ENCODE assay signal across 26 cellular contexts in the genomic region with DNA sequence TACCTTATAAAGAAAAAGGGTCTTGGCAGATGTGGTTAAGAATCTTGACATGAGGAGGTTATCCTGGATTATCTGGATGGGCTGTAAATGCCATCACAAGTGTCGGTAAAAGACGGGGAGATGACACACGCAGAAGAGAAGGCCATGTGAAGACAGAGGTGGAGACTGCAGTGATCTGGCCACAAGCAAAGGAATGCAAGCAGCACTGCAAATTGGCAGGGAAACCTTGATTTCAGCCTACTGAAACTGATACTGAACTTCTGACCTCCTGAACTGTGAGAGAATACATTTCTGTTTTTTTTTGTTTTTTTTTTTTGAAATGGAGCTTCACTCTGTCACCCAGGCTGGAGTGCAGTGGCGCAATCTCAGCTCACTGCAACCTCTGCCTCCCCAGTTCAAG.
DNase-seq lines count a peak whose midpoint lies in the region; ATAC-seq and TF ChIP-seq lines count a peak whose summit lies in the region.
"Had no signal": no experiment of that assay in that cellular context is flagged by ENCODE, and none has a peak within 500 bp of the region (broad histone marks: within the 10 kb centered on the region; RNA-seq: fewer than 3 reads in every experiment).

No MANE protein-coding gene starts in this region.

- peak overlapping the region; percentile 10 for H3K4me3 Mint-ChIP-seq in nephron progenitor cell
- H3K4me3 Mint-ChIP-seq: activated naive CD8-positive, alpha-beta T cell had no signal

- H2AFZ ChIP-seq in GM23248 (peak overlapping the region; percentile 80), OCI-LY3 (ENCODE audit: low read depth, low read length) (no peak overlapping the region)

- 94 to 97% methylated on average over 4 of the region's 4 CpGs for WGBS in GM23248 (ENCODE audit: low coverage in 1 of 2, low lambda C conversion rate in 2 of 2, missing lambda C conversion rate in 2 of 2), 2 experiments

- peak overlapping the region; percentile 91 for H3K27ac ChIP-seq in GM23248
- H3K27ac ChIP-seq in OCI-LY3 (ENCODE audit: low read length): peak overlapping the region; percentile 79
- H3K27ac ChIP-seq: BLaER1 treated with 17β-estradiol and CSF1 and Interleukin-3, amounts not matched to agents 10 nM and 100 nM; breast epithelium; pancreas; stomach; VCaP had no signal

- TF ChIP-seq CTCF in OCI-LY3 (IDR thresholded peaks at IDR 0.05; ENCODE audit: low read depth, low read length): no peak
- no peak for TF ChIP-seq CTCF in nephron progenitor cell (IDR thresholded peaks at IDR 0.05)
- no peak for TF ChIP-seq CTCF in foreskin fibroblast (IDR thresholded peaks at IDR 0.05; ENCODE audit: low read depth, low read length)

- peaks cover 13% of the 10 kb centered on the region for H3K27me3 Mint-ChIP-seq in nephron progenitor cell (ENCODE audit: low read depth, poor library complexity)

- peak overlapping the region; percentile 73 for H3K4me3 ChIP-seq in GM23248
- H3K4me3 ChIP-seq in OCI-LY3 (ENCODE audit: low read length): peak overlapping the region; percentile 67
- no peak overlapping the region for H3K4me3 ChIP-seq in foreskin fibroblast (ENCODE audit: low read depth in 1 of 2, low read length in 2 of 2)
- H3K4me3 ChIP-seq: BLaER1 treated with 17β-estradiol and CSF1 and Interleukin-3, amounts not matched to agents 10 nM and 100 nM had no signal

- peaks cover 32% of the 10 kb centered on the region for H3K4me1 ChIP-seq in GM23248 (ENCODE audit: insufficient read depth)
- peaks cover 45% of the 10 kb centered on the region for H3K4me1 ChIP-seq in OCI-LY3 (ENCODE audit: low read length)
- H3K4me1 ChIP-seq: breast epithelium, pancreas had no signal

- no peaks in the 10 kb centered on the region for H3K36me3 ChIP-seq in GM23248 (ENCODE audit: low read depth)
- peaks cover 2% of the 10 kb centered on the region for H3K36me3 ChIP-seq in OCI-LY3 (replicated peaks; ENCODE audit: low read depth, low read length)
- H3K36me3 ChIP-seq: BLaER1 treated with 17β-estradiol and CSF1 and Interleukin-3, amounts not matched to agents 10 nM and 100 nM; breast epithelium; pancreas; stomach had no signal

- H3K9me3 ChIP-seq in GM23248 (ENCODE audit: low read depth) (no peaks in the 10 kb centered on the region), OCI-LY3 (ENCODE audit: insufficient read depth, low read length) (peaks cover 3% of the 10 kb centered on the region; the same call in 1 of the 2 replicates)
- H3K9me3 ChIP-seq: pancreas, stomach had no signal

- no peak overlapping the region for H3K27ac Mint-ChIP-seq in nephron progenitor cell
- H3K27ac Mint-ChIP-seq: activated naive CD8-positive, alpha-beta T cell had no signal

- H3K27me3 ChIP-seq in GM23248 (replicated peaks; ENCODE audit: insufficient read depth) (no peaks in the 10 kb centered on the region), OCI-LY3 (ENCODE audit: low read depth, low read length) (no peaks in the 10 kb centered on the region; the same call in 1 of the 2 replicates)
- H3K27me3 ChIP-seq: BLaER1 treated with 17β-estradiol and CSF1 and Interleukin-3, amounts not matched to agents 10 nM and 100 nM; breast epithelium; pancreas; stomach had no signal

- peaks cover 43% of the 10 kb centered on the region for H3K4me1 Mint-ChIP-seq in nephron progenitor cell

- H3K4me2 ChIP-seq in GM23248 (ENCODE audit: unreplicated experiment) (peak overlapping the region; percentile 86), OCI-LY3 (ENCODE audit: low read length) (peak overlapping the region; percentile 87)
- H3K4me2 ChIP-seq: BLaER1 treated with 17β-estradiol and CSF1 and Interleukin-3, amounts not matched to agents 10 nM and 100 nM had no signal

- H3F3A ChIP-seq in GM23248 (ENCODE audit: insufficient read depth): peaks cover 11% of the 10 kb centered on the region

- H4K20me1 ChIP-seq in GM23248 (ENCODE audit: insufficient read depth) (no peaks in the 10 kb centered on the region), OCI-LY3 (ENCODE audit: insufficient read depth, low read length) (no peaks in the 10 kb centered on the region)
- H4K20me1 ChIP-seq: BLaER1 treated with 17β-estradiol and CSF1 and Interleukin-3, amounts not matched to agents 10 nM and 100 nM had no signal

- H3K9ac ChIP-seq in GM23248 (peak overlapping the region; percentile 86), OCI-LY3 (ENCODE audit: low read length) (peak overlapping the region; percentile 41; the same call in 1 of the 2 replicates)
- H3K9ac ChIP-seq: BLaER1 treated with 17β-estradiol and CSF1 and Interleukin-3, amounts not matched to agents 10 nM and 100 nM had no signal

- peaks cover 10% of the 10 kb centered on the region for H3K36me3 Mint-ChIP-seq in nephron progenitor cell (ENCODE audit: low read depth)
- H3K36me3 Mint-ChIP-seq: activated naive CD8-positive, alpha-beta T cell had no signal

- in situ Hi-C loops in GM23248 (cut with MboI): no loop called here

- ATAC-seq in GM21619 (IDR thresholded peaks at IDR 0.05; ENCODE audit: unreplicated experiment): no peak
- no peak for ATAC-seq in HG03469 (IDR thresholded peaks at IDR 0.05; ENCODE audit: unreplicated experiment)
- ATAC-seq: left colon had no signal

- H3K79me2 ChIP-seq in GM23248 (ENCODE audit: insufficient read depth) (no peaks in the 10 kb centered on the region), OCI-LY3 (ENCODE audit: low read length) (no peaks in the 10 kb centered on the region)

- peaks cover 49% of the 10 kb centered on the region for H3K9me3 Mint-ChIP-seq in nephron progenitor cell

- no peak for DNase-seq in GM23248
- DNase-seq in nephron progenitor cell: no peak
- no peak for DNase-seq in activated CD8-positive, alpha-beta memory T cell treated with anti-CD3 and anti-CD28 coated beads, Interleukin-2, amount 50 U/mL, for 4 hours
- no peak for DNase-seq in foreskin fibroblast
- DNase-seq: activated CD4-positive, alpha-beta T cell treated with anti-CD3 and anti-CD28 coated beads for 4 hours; activated CD8-positive, alpha-beta memory T cell treated with anti-CD3 and anti-CD28 coated beads for 24 hours; activated effector memory CD4-positive, alpha-beta T cell treated with Interleukin-2 at 50 U/mL for 16 hours; COR-L47; HFFc6; left colon; mammary epithelial cell; NCI-H2081; NCI-H526; pancreas; retina; SIG-M5; small intestine; stimulated activated CD4-positive, alpha-beta T cell treated with anti-CD3 and anti-CD28 coated beads, Interleukin-2, amount 100 ng/mL, for 24 hours; stomach had no signal

- H3K9me2 ChIP-seq in GM23248 (ENCODE audit: insufficient read depth): no peaks in the 10 kb centered on the region

Comparison
In these comparisons a context has a peak if more than half of its experiments do, and no peak if none do; other contexts are left out.
1. H3K4me3 ChIP-seq: peak in GM23248 (single experiment) and OCI-LY3 (single experiment); none in foreskin fibroblast (0 of 2).